21 cellular contexts compared by ENCODE assay signal in genomic region chr22:44968736-44969135, GRCh38. TPM values are rescaled to one million over a fixed set of nuclear protein-coding genes. Genes with fewer than 3 reads are reported as not detected.
DNase-seq lines count a peak whose midpoint lies in the region; ATAC-seq and TF ChIP-seq lines count a peak whose summit lies in the region.
"Had no signal": no experiment of that assay in that cellular context is flagged by ENCODE, and none has a peak within 500 bp of the region (broad histone marks: within the 10 kb centered on the region; RNA-seq: fewer than 3 reads in every experiment).

No MANE protein-coding gene starts in this region.

- no peaks in the 10 kb centered on the region for H3K79me2 ChIP-seq in hepatocyte
- no peaks in the 10 kb centered on the region for H3K79me2 ChIP-seq in mammary epithelial cell (ENCODE audit: insufficient read depth, low read length)

- 86% methylated on average over 7 of the region's 7 CpGs for WGBS in hepatocyte (ENCODE audit: low lambda C conversion rate, missing lambda C conversion rate)
- WGBS in mammary epithelial cell (ENCODE audit: low coverage, missing lambda C conversion rate) = 82% methylated on average over 5 of the region's 7 CpGs

- no TSS peak for BruUV-seq in mammary epithelial cell (replicated peaks; lab: Mats Ljungman, UMichigan)

- DNase-seq in COR-L47 (lab: John Stamatoyannopoulos, UW) (peak; percentile 6), H7 (peak; percentile 72), SK-MEL-5 (ENCODE audit: low read depth, low spot score) (peak; percentile 44), hepatocyte (ENCODE audit: low spot score) (no peak), mammary epithelial cell (no peak)
- no peak for DNase-seq in stimulated activated CD4-positive, alpha-beta T cell treated with anti-CD3 and anti-CD28 coated beads, Interleukin-4, amount 100 ng/mL, for 24 hours
- DNase-seq in activated naive CD8-positive, alpha-beta T cell treated with anti-CD3 and anti-CD28 coated beads, Interleukin-2, amount 50 U/mL, for 24 hours = no peak
- DNase-seq: activated B cell treated with CpG ODN at 0.5 μM for 24 hours; cerebellar nuclear complex; DMS53; gastrocnemius medialis; naive B cell; NCI-H1105 treated with DMSO at 0.1 percent for 48 hours; NCI-H345; PC-9; stimulated activated naive CD8-positive, alpha-beta T cell treated with anti-CD3 and anti-CD28 coated beads, Interleukin-15, amount 100 ng/mL, for 72 hours had no signal

- dilution Hi-C loops in mammary epithelial cell (cut with HindIII; ENCODE audit: low sequenced_read_pairs) = no loop called here

- peak; percentile 13 for TF ChIP-seq CTCF in hepatocyte (IDR thresholded peaks at IDR 0.05; ENCODE audit: poor library complexity)
- no peak for TF ChIP-seq CTCF in mammary epithelial cell (conservative IDR thresholded peaks at IDR 0.05 in 1 of 2, IDR thresholded peaks at IDR 0.05 in 1 of 2; ENCODE audit: extremely low read depth in 1 of 2, insufficient read depth in 1 of 2, low read depth in 1 of 2, low read length in 2 of 2)

- H3K27ac Mint-ChIP-seq in activated naive CD8-positive, alpha-beta T cell treated with anti-CD3 and anti-CD28 coated beads, Interleukin-2, amount 50 U/mL, for 24 hours = no peak overlapping the region
- H3K27ac Mint-ChIP-seq: activated B cell treated with CpG ODN at 0.5 μM for 24 hours; stimulated activated naive CD8-positive, alpha-beta T cell treated with anti-CD3 and anti-CD28 coated beads, Interleukin-15, amount 100 ng/mL, for 72 hours had no signal

- H3K4me1 ChIP-seq in hepatocyte (ENCODE audit: insufficient read depth) = no peaks in the 10 kb centered on the region
- no peaks in the 10 kb centered on the region for H3K4me1 ChIP-seq in mammary epithelial cell (ENCODE audit: insufficient read depth, low read length)
- H3K4me1 ChIP-seq: gastrocnemius medialis, vagina had no signal

- no peak for ATAC-seq in HG03135 (IDR thresholded peaks at IDR 0.05; ENCODE audit: unreplicated experiment)
- ATAC-seq in activated naive CD8-positive, alpha-beta T cell treated with anti-CD3 and anti-CD28 coated beads, Interleukin-2, amount 50 U/mL, for 24 hours = no peak
- ATAC-seq: gastrocnemius medialis; stimulated activated naive CD8-positive, alpha-beta T cell treated with anti-CD3 and anti-CD28 coated beads, Interleukin-15, amount 100 ng/mL, for 72 hours had no signal

- no peaks in the 10 kb centered on the region for H3K36me3 Mint-ChIP-seq in activated naive CD8-positive, alpha-beta T cell treated with anti-CD3 and anti-CD28 coated beads, Interleukin-2, amount 50 U/mL, for 24 hours (ENCODE audit: low read depth)
- H3K36me3 Mint-ChIP-seq: naive B cell had no signal

- peaks cover 4% of the 10 kb centered on the region for H3K4me1 Mint-ChIP-seq in activated naive CD8-positive, alpha-beta T cell treated with anti-CD3 and anti-CD28 coated beads, Interleukin-2, amount 50 U/mL, for 24 hours
- H3K4me1 Mint-ChIP-seq: activated B cell treated with CpG ODN at 0.5 μM for 24 hours; stimulated activated naive CD8-positive, alpha-beta T cell treated with anti-CD3 and anti-CD28 coated beads, Interleukin-15, amount 100 ng/mL, for 72 hours had no signal

- no peaks in the 10 kb centered on the region for H3K9me3 ChIP-seq in hepatocyte (ENCODE audit: low read depth)
- H3K9me3 ChIP-seq in mammary epithelial cell (replicated peaks; ENCODE audit: insufficient read depth, low read length) = no peaks in the 10 kb centered on the region
- H3K9me3 ChIP-seq: gastrocnemius medialis, HAP-1, vagina had no signal

- H4K20me1 ChIP-seq in hepatocyte (ENCODE audit: insufficient read depth, poor library complexity, severe bottlenecking) (no peaks in the 10 kb centered on the region), mammary epithelial cell (ENCODE audit: insufficient read depth, low read length) (no peaks in the 10 kb centered on the region)

- H3K27me3 ChIP-seq in H7 (ENCODE audit: control insufficient read depth, insufficient read depth, low read length) (no peaks in the 10 kb centered on the region), hepatocyte (no peaks in the 10 kb centered on the region), mammary epithelial cell (ENCODE audit: insufficient read depth, low read length) (no peaks in the 10 kb centered on the region)
- H3K27me3 ChIP-seq: vagina had no signal

- no peak overlapping the region for H3K4me3 ChIP-seq in H7 (ENCODE audit: insufficient read depth, low read depth, low read length)
- no peak overlapping the region for H3K4me3 ChIP-seq in hepatocyte
- H3K4me3 ChIP-seq in mammary epithelial cell (replicated peaks in 1 of 3; ENCODE audit: insufficient read depth in 1 of 3, low read depth in 2 of 3, low read length in 3 of 3) = no peak overlapping the region
- H3K4me3 ChIP-seq: gastrocnemius medialis, HAP-1, PC-9, vagina had no signal

- peaks cover 11% of the 10 kb centered on the region for H3K27me3 Mint-ChIP-seq in activated naive CD8-positive, alpha-beta T cell treated with anti-CD3 and anti-CD28 coated beads, Interleukin-2, amount 50 U/mL, for 24 hours

- H2AFZ ChIP-seq in hepatocyte = no peak overlapping the region
- H2AFZ ChIP-seq in mammary epithelial cell (ENCODE audit: low read depth, low read length) = no peak overlapping the region
- H2AFZ ChIP-seq: PC-9 had no signal

- peaks cover 14% of the 10 kb centered on the region for H3K36me3 ChIP-seq in H7 (replicated peaks; ENCODE audit: control insufficient read depth, insufficient read depth, low read length)
- H3K36me3 ChIP-seq in hepatocyte (replicated peaks; ENCODE audit: insufficient read depth, low read depth) = no peaks in the 10 kb centered on the region
- H3K36me3 ChIP-seq in mammary epithelial cell (ENCODE audit: insufficient read depth, low read length) = no peaks in the 10 kb centered on the region
- H3K36me3 ChIP-seq: gastrocnemius medialis, HAP-1, vagina had no signal

- no peak overlapping the region for H3K4me3 Mint-ChIP-seq in activated naive CD8-positive, alpha-beta T cell treated with anti-CD3 and anti-CD28 coated beads, Interleukin-2, amount 50 U/mL, for 24 hours
- H3K4me3 Mint-ChIP-seq: activated B cell treated with CpG ODN at 0.5 μM for 24 hours; naive B cell; stimulated activated naive CD8-positive, alpha-beta T cell treated with anti-CD3 and anti-CD28 coated beads, Interleukin-15, amount 100 ng/mL, for 72 hours had no signal

- H3K27ac ChIP-seq in hepatocyte (no peak overlapping the region), mammary epithelial cell (ENCODE audit: insufficient read depth, low read depth, low read length) (no peak overlapping the region)
- H3K27ac ChIP-seq: gastrocnemius medialis, PC-9, vagina had no signal

- CTCF ChIA-PET in mammary epithelial cell (lab: Charles Lee; ENCODE audit: low non-redundant PET) = no interaction called here

- intact Hi-C loops in mammary epithelial cell (cut with micrococcal nuclease) = no loop called here

- H3K9me2 ChIP-seq in hepatocyte (replicated peaks; ENCODE audit: insufficient read depth) = no peaks in the 10 kb centered on the region

- in situ Hi-C loops in SK-MEL-5 (cut with HindIII; ENCODE audit: low pct_unique_long_range_greater_than_20kb, low sequenced_read_pairs) = no loop called here
- in situ Hi-C loops in mammary epithelial cell (cut with MboI; ENCODE audit: low sequenced_read_pairs in 2 of 2) = no loop called here

- no peaks in the 10 kb centered on the region for H3K9me3 Mint-ChIP-seq in activated naive CD8-positive, alpha-beta T cell treated with anti-CD3 and anti-CD28 coated beads, Interleukin-2, amount 50 U/mL, for 24 hours
- H3K9me3 Mint-ChIP-seq: activated B cell treated with CpG ODN at 0.5 μM for 24 hours; naive B cell; stimulated activated naive CD8-positive, alpha-beta T cell treated with anti-CD3 and anti-CD28 coated beads, Interleukin-15, amount 100 ng/mL, for 72 hours had no signal

- H3K9ac ChIP-seq in mammary epithelial cell (ENCODE audit: insufficient read depth, low read length) = no peak overlapping the region

- H3K4me2 ChIP-seq in hepatocyte = no peak overlapping the region
- no peak overlapping the region for H3K4me2 ChIP-seq in mammary epithelial cell (ENCODE audit: insufficient read depth, low read depth, low read length)
- H3K4me2 ChIP-seq: PC-9 had no signal

RNA-seq across cellular contexts. Expression of gene PHF21B, which starts 41.1 kb away (rescaled TPM):
- total RNA-seq in H7 (2014; rRNA removed; shearing (Covaris generic)) = 17.7 and 20.2 TPM in 2 replicates
- total RNA-seq in SK-MEL-5 (2014; rRNA removed; shearing (Covaris generic)) = 4.2 and 4.7 TPM in 2 replicates
- 7.6 and 11.8 TPM in 2 replicates for polyA plus RNA-seq in SK-MEL-5 (2015; cell fraction: cytosol; rRNA removed)
- 27.3 and 33.1 TPM in 2 replicates for polyA plus RNA-seq in SK-MEL-5 (2015; cell fraction: nucleus; rRNA removed)
- total RNA-seq in hepatocyte (0.40 and 1.9 TPM in 2 replicates), mammary epithelial cell (under 1 TPM in 1 of 2 donors, not detected in 1; 0.26 TPM)
- polyA plus RNA-seq in hepatocyte (0.10 and 0.86 TPM in 2 replicates), mammary epithelial cell (not detected)
- not detected for polyA minus RNA-seq in mammary epithelial cell
- total RNA-seq: activated B cell treated with CpG ODN at 0.5 μM for 24 hours, liver, PC-9, pulmonary artery endothelial cell had no signal
- polyA plus RNA-seq: liver had no signal

Comparison
In these comparisons a context has a peak if more than half of its experiments do, and no peak if none do; other contexts are left out.
1. DNase-seq: peak in COR-L47 (single experiment), H7 (single experiment) and SK-MEL-5 (single experiment); none in hepatocyte (single experiment), stimulated activated CD4-positive, alpha-beta T cell treated with anti-CD3 and anti-CD28 coated beads, Interleukin-4, amount 100 ng/mL, for 24 hours (single experiment), activated naive CD8-positive, alpha-beta T cell treated with anti-CD3 and anti-CD28 coated beads, Interleukin-2, amount 50 U/mL, for 24 hours (single experiment) and mammary epithelial cell (single experiment).